Comparison of ENCODE assay signal across 8 cellular contexts in genomic region chr5:58491216-58491892, GRCh38. TPM values are rescaled to one million over a fixed set of nuclear protein-coding genes. Genes with fewer than 3 reads are reported as not detected.
DNase-seq lines count a peak whose midpoint lies in the region; ATAC-seq and TF ChIP-seq lines count a peak whose summit lies in the region.

Gene GAPT, plus strand, starts transcription at chr5:58491435. Its CDS starts 3,102 bp downstream, at chr5:58494537.

- no peak for TF ChIP-seq POLR2A in transverse colon (IDR thresholded peaks at IDR 0.05)

- WGBS in transverse colon (ENCODE audit: low coverage in 1 of 2), 2 donors: 63 to 74% methylated on average over 6 of the region's 6 CpGs

- peak; percentile 55 for ATAC-seq in GM18520 (IDR thresholded peaks at IDR 0.05; ENCODE audit: unreplicated experiment)
- peak; percentile 70 for ATAC-seq in HG02759 (IDR thresholded peaks at IDR 0.05; ENCODE audit: unreplicated experiment)
- peak; percentile 45 to 53 for ATAC-seq in lower lobe of right lung

- H3K9me3 ChIP-seq in Loucy (ENCODE audit: insufficient read depth, low read depth, low read length): no peaks in the 10 kb centered on the region
- no peaks in the 10 kb centered on the region for H3K9me3 ChIP-seq in lower lobe of right lung
- H3K9me3 ChIP-seq in transverse colon: no peaks in the 10 kb centered on the region

- intact Hi-C loops in lower lobe of right lung (cut with DNase I) (loop anchor here (10.0 kb wide), 1 partner anchor 363 kb away; no protein-coding TSS in a partner anchor), posterior cingulate gyrus (cut with DNase I) (no loop called here), transverse colon (cut with DNase I; ENCODE audit: low total_unique reads) (no loop called here)

- H3K4me3 ChIP-seq in Loucy (ENCODE audit: low read length, poor library complexity, severe bottlenecking) (peak within 1 kb of the TSS; percentile 46), lower lobe of right lung (no peak within 1 kb of the TSS), transverse colon (no peak within 1 kb of the TSS)

- in situ Hi-C loops in transverse colon (cut with MboI; ENCODE audit: low pct_ligation_motif_present in 1 of 4, low pct_unique_long_range_greater_than_20kb in 1 of 4, low sequenced_read_pairs in 3 of 4): loop anchor here in 3 of 4 donors (25.0 kb wide), 1 partner anchor 346 kb away; no protein-coding TSS in a partner anchor

- no peak for TF ChIP-seq CTCF in Loucy (conservative IDR thresholded peaks at IDR 0.05; ENCODE audit: low read length)
- TF ChIP-seq CTCF in lower lobe of right lung (IDR thresholded peaks at IDR 0.05): no peak
- TF ChIP-seq CTCF in transverse colon (IDR thresholded peaks at IDR 0.05): no peak

- H3K27me3 ChIP-seq in Loucy (ENCODE audit: insufficient read depth, low read length, poor library complexity, severe bottlenecking) (no peaks in the 10 kb centered on the region), lower lobe of right lung (ENCODE audit: low read depth) (no peaks in the 10 kb centered on the region), transverse colon (peaks cover 6% of the 10 kb centered on the region)

- no peaks in the 10 kb centered on the region for H4K20me1 ChIP-seq in Loucy (ENCODE audit: insufficient read depth, low read length, poor library complexity, severe bottlenecking)

- H3K9ac ChIP-seq in Loucy (ENCODE audit: low read depth, low read length, poor library complexity, severe bottlenecking): peak within 1 kb of the TSS; percentile 2

- H3F3A ChIP-seq in Loucy (ENCODE audit: low read depth): no peaks in the 10 kb centered on the region

- H3K79me2 ChIP-seq in Loucy (ENCODE audit: insufficient read depth, low read length): no peaks in the 10 kb centered on the region

- peak within 1 kb of the TSS; percentile 4 for H3K27ac ChIP-seq in lower lobe of right lung
- no peak within 1 kb of the TSS for H3K27ac ChIP-seq in transverse colon

- H3K9me2 ChIP-seq in Loucy (replicated peaks; ENCODE audit: low read depth, low read length): no peaks in the 10 kb centered on the region

- H2AFZ ChIP-seq in Loucy (ENCODE audit: low read length): 0 out of 2 replicates have a peak within 1 kb of the TSS, but pooled peaks have one; percentile 2

- H3K36me3 ChIP-seq in Loucy (ENCODE audit: insufficient read depth, low read length) (no peaks in the 10 kb centered on the region), lower lobe of right lung (no peaks in the 10 kb centered on the region), transverse colon (no peaks in the 10 kb centered on the region)

- peak within 1 kb of the TSS; percentile 19 for H3K4me2 ChIP-seq in Loucy (ENCODE audit: low read depth, low read length, poor library complexity, severe bottlenecking)

- no peak for DNase-seq in lower lobe of right lung
- DNase-seq in posterior cingulate gyrus: no peak
- DNase-seq in iPS-NIHi11 (ENCODE audit: low spot score): no peak
- DNase-seq in transverse colon: no peak
- no peak for DNase-seq in activated naive CD4-positive, alpha-beta T cell treated with Interleukin-2 at 50 U/mL for 16 hours

- H3K4me1 ChIP-seq in Loucy (ENCODE audit: insufficient read depth, low read length, poor library complexity, severe bottlenecking) (peaks cover 5% of the 10 kb centered on the region), lower lobe of right lung (no peaks in the 10 kb centered on the region), transverse colon (no peaks in the 10 kb centered on the region)

- TF ChIP-seq EP300 in transverse colon (IDR thresholded peaks at IDR 0.05; ENCODE audit: low read depth): no peak

RNA-seq across cellular contexts. Expression of gene GAPT, which starts in this region (rescaled TPM):
- total RNA-seq in lower lobe of right lung: 6.5 TPM
- total RNA-seq in transverse colon: 1 to 10 TPM in 1 of 4 donors, not detected in 3; 3.8 TPM
